In genomic region chr12:59861635-59862034, GRCh38 we compare ENCODE assay signal across 16 cellular contexts.
A peak's percentile ranks its signal among the peaks of the same experiment; 100 is the strongest.
DNase-seq lines count a peak whose midpoint lies in the region; ATAC-seq and TF ChIP-seq lines count a peak whose summit lies in the region.
"Had no signal": no experiment of that assay in that cellular context is flagged by ENCODE, and none has a peak within 500 bp of the region (broad histone marks: within the 10 kb centered on the region; RNA-seq: fewer than 3 reads in every experiment).

No MANE protein-coding gene starts in this region.

- no peaks in the 10 kb centered on the region for H3K9me3 ChIP-seq in SK-N-MC (ENCODE audit: low read depth, low read length)
- H3K9me3 ChIP-seq in right cardiac atrium (ENCODE audit: control insufficient read depth, low read length): no peaks in the 10 kb centered on the region
- H3K9me3 ChIP-seq: BLaER1 had no signal

- H3K27me3 ChIP-seq in right cardiac atrium (ENCODE audit: control insufficient read depth, insufficient read depth): no peaks in the 10 kb centered on the region
- H3K27me3 ChIP-seq: BLaER1 had no signal

- TF ChIP-seq CTCF in AG09319 (IDR thresholded peaks at IDR 0.05; ENCODE audit: low read depth, low read length) (no peak), AG10803 (conservative IDR thresholded peaks at IDR 0.05; ENCODE audit: low read length) (no peak), choroid plexus epithelial cell (conservative IDR thresholded peaks at IDR 0.05; ENCODE audit: low read depth, low read length) (no peak)

- 75% methylated on average over 3 of the region's 3 CpGs for WGBS in right cardiac atrium

- H3K4me1 ChIP-seq in right cardiac atrium (ENCODE audit: control insufficient read depth, insufficient read depth, low read length): no peaks in the 10 kb centered on the region
- H3K4me1 ChIP-seq: BLaER1 had no signal

- H3K9ac ChIP-seq in SK-N-MC (ENCODE audit: insufficient read length): no peak overlapping the region
- H3K9ac ChIP-seq: BLaER1 had no signal

- peak; percentile 5 for DNase-seq in AG09319 (ENCODE audit: extremely low read depth, low read depth)
- DNase-seq in AG10803 (ENCODE audit: low read depth): peak; percentile 10
- DNase-seq in SK-N-MC (ENCODE audit: low read depth, low spot score): peak; percentile 75
- peak; percentile 5 for DNase-seq in choroid plexus epithelial cell (ENCODE audit: low read depth)
- no peak for DNase-seq in right cardiac atrium
- DNase-seq in hepatic stellate cell (ENCODE audit: low spot score): no peak
- DNase-seq in germinal center (ENCODE audit: low spot score): no peak
- no peak for DNase-seq in NCI-H446 treated with DMSO at 0.1 percent for 48 hours (lab: John Stamatoyannopoulos, UW)
- DNase-seq: ACHN; Calu3; CD8-positive, alpha-beta T cell; DMS 273 treated with DMSO at 0.1 percent for 48 hours; DMS53; DND-41; H9 had no signal

- ATAC-seq in right cardiac atrium: no peak
- ATAC-seq: CD8-positive, alpha-beta T cell had no signal

- intact Hi-C loops in right cardiac atrium (cut with DNase I): no loop called here

- H3K27ac ChIP-seq in SK-N-MC (no peak overlapping the region), right cardiac atrium (ENCODE audit: low read length) (no peak overlapping the region)
- H3K27ac ChIP-seq: BLaER1 had no signal

- no peaks in the 10 kb centered on the region for H3K36me3 ChIP-seq in SK-N-MC (ENCODE audit: insufficient read depth, low read length)
- H3K36me3 ChIP-seq: BLaER1 had no signal

- H3K4me3 ChIP-seq in AG10803 (ENCODE audit: low read length) (no peak overlapping the region), SK-N-MC (no peak overlapping the region), choroid plexus epithelial cell (ENCODE audit: low read depth, low read length) (no peak overlapping the region), right cardiac atrium (ENCODE audit: low read length) (no peak overlapping the region)
- H3K4me3 ChIP-seq: BLaER1 had no signal

Comparison
In these comparisons a context has a peak if more than half of its experiments do, and no peak if none do; other contexts are left out.
1. DNase-seq: peak in AG09319 (single experiment), AG10803 (single experiment), SK-N-MC (single experiment) and choroid plexus epithelial cell (single experiment); none in right cardiac atrium (0 of 3), hepatic stellate cell (single experiment), germinal center (single experiment) and NCI-H446 treated with DMSO at 0.1 percent for 48 hours (single experiment).